ENCODE assay signal across 8 cellular contexts in genomic region chr5:56839062-56839461, GRCh38. TPM values are rescaled to one million over a fixed set of nuclear protein-coding genes. Genes with fewer than 3 reads are reported as not detected.
A peak's percentile ranks its signal among the peaks of the same experiment; 100 is the strongest.
DNase-seq lines count a peak whose midpoint lies in the region; ATAC-seq and TF ChIP-seq lines count a peak whose summit lies in the region.

No MANE protein-coding gene starts in this region.

- peaks cover 28% of the 10 kb centered on the region for H3K4me1 Mint-ChIP-seq in activated naive CD8-positive, alpha-beta T cell treated with anti-CD3 and anti-CD28 coated beads, Interleukin-2, amount 10 ng/mL, durations not matched to agents 7 days and 5 days
- H3K4me1 Mint-ChIP-seq in memory B cell = peaks cover 83% of the 10 kb centered on the region

- no peak for TF ChIP-seq POLR2A in upper lobe of left lung (IDR thresholded peaks at IDR 0.05)

- H3K4me3 ChIP-seq in cardiac muscle cell (no peak overlapping the region), upper lobe of left lung (no peak overlapping the region)

- no peak for TF ChIP-seq CTCF in cardiac muscle cell (IDR thresholded peaks at IDR 0.05; ENCODE audit: low read depth, low read length)
- no peak for TF ChIP-seq CTCF in upper lobe of left lung (IDR thresholded peaks at IDR 0.05)

- no peaks in the 10 kb centered on the region for H3K9me3 ChIP-seq in cardiac muscle cell (ENCODE audit: low read depth)
- no peaks in the 10 kb centered on the region for H3K9me3 ChIP-seq in upper lobe of left lung

- H3K27ac ChIP-seq in cardiac muscle cell (peak overlapping the region; percentile 31), upper lobe of left lung (peak overlapping the region in 3 of 4 donors; percentile 29 to 81 (median 62))

- DNase-seq in cardiac muscle cell (ENCODE audit: low read depth in 1 of 2, low spot score in 1 of 2) (no peak), cardiac septum (ENCODE audit: low spot score) (no peak), memory B cell (ENCODE audit: low spot score in 2 of 2) (no peak), upper lobe of left lung (no peak), NCI-H1048 (lab: John Stamatoyannopoulos, UW) (no peak), DMS114 treated with DMSO at 0.1 percent for 48 hours (lab: John Stamatoyannopoulos, UW; ENCODE audit: unreplicated experiment) (no peak)
- DNase-seq in activated naive CD8-positive, alpha-beta T cell treated with anti-CD3 and anti-CD28 coated beads, Interleukin-2, amount 10 ng/mL, durations not matched to agents 7 days and 5 days = no peak

- no peak overlapping the region for H3K27ac Mint-ChIP-seq in activated naive CD8-positive, alpha-beta T cell treated with anti-CD3 and anti-CD28 coated beads, Interleukin-2, amount 10 ng/mL, durations not matched to agents 7 days and 5 days
- H3K27ac Mint-ChIP-seq in memory B cell = peak overlapping the region; percentile 85

- H3K36me3 Mint-ChIP-seq in activated naive CD8-positive, alpha-beta T cell treated with anti-CD3 and anti-CD28 coated beads, Interleukin-2, amount 10 ng/mL, durations not matched to agents 7 days and 5 days = no peaks in the 10 kb centered on the region
- peaks cover 5% of the 10 kb centered on the region for H3K36me3 Mint-ChIP-seq in memory B cell

- intact Hi-C loops in cardiac septum (cut with DNase I) = loop anchor here (2.0 to 10.0 kb wide), 3 partner anchors 357 to 904 kb away; no protein-coding TSS in a partner anchor

- H3K4me3 Mint-ChIP-seq in activated naive CD8-positive, alpha-beta T cell treated with anti-CD3 and anti-CD28 coated beads, Interleukin-2, amount 10 ng/mL, durations not matched to agents 7 days and 5 days = peak overlapping the region; percentile 49
- peak overlapping the region; percentile 70 for H3K4me3 Mint-ChIP-seq in memory B cell

- H3K27me3 ChIP-seq in cardiac muscle cell (no peaks in the 10 kb centered on the region), upper lobe of left lung (no peaks in the 10 kb centered on the region)

- no peak for ATAC-seq in activated naive CD8-positive, alpha-beta T cell treated with anti-CD3 and anti-CD28 coated beads, Interleukin-2, amount 10 ng/mL, durations not matched to agents 7 days and 5 days (ENCODE audit: low read depth)
- no peak for ATAC-seq in memory B cell (ENCODE audit: low read depth)
- ATAC-seq in upper lobe of left lung (ENCODE audit: low FRiP score in 2 of 2) = no peak
- ATAC-seq in HG03342 (IDR thresholded peaks at IDR 0.05; ENCODE audit: unreplicated experiment) = no peak

- TF ChIP-seq EP300 in upper lobe of left lung (IDR thresholded peaks at IDR 0.05) = no peak

- H3K36me3 ChIP-seq in cardiac muscle cell (no peaks in the 10 kb centered on the region), upper lobe of left lung (no peaks in the 10 kb centered on the region)

- no peaks in the 10 kb centered on the region for H3K27me3 Mint-ChIP-seq in activated naive CD8-positive, alpha-beta T cell treated with anti-CD3 and anti-CD28 coated beads, Interleukin-2, amount 10 ng/mL, durations not matched to agents 7 days and 5 days
- no peaks in the 10 kb centered on the region for H3K27me3 Mint-ChIP-seq in memory B cell

- no peaks in the 10 kb centered on the region for H3K9me3 Mint-ChIP-seq in activated naive CD8-positive, alpha-beta T cell treated with anti-CD3 and anti-CD28 coated beads, Interleukin-2, amount 10 ng/mL, durations not matched to agents 7 days and 5 days
- peaks cover 2% of the 10 kb centered on the region for H3K9me3 Mint-ChIP-seq in memory B cell

- POLR2A ChIA-PET in activated naive CD8-positive, alpha-beta T cell treated with anti-CD3 and anti-CD28 coated beads, Interleukin-2, amount 10 ng/mL, durations not matched to agents 7 days and 5 days (lab: Charles Lee) = no interaction called here

- 78 to 85% methylated on average over 4 of the region's 4 CpGs for WGBS in upper lobe of left lung, 2 donors

- H3K4me1 ChIP-seq in cardiac muscle cell (ENCODE audit: low read depth) = peaks cover 19% of the 10 kb centered on the region
- peaks cover 20 to 43% (median 33%) of the 10 kb centered on the region in 4 donors for H3K4me1 ChIP-seq in upper lobe of left lung

RNA-seq across cellular contexts. Expression of gene MAP3K1, which starts 23.7 kb away (rescaled TPM):
- 18.4 and 24.0 TPM in 2 replicates for total RNA-seq in cardiac muscle cell
- 11.2 and 14.5 TPM in 2 replicates for polyA plus RNA-seq in cardiac muscle cell
- total RNA-seq in cardiac septum = 6.8 TPM
- total RNA-seq in activated naive CD8-positive, alpha-beta T cell treated with anti-CD3 and anti-CD28 coated beads, Interleukin-2, amount 10 ng/mL, durations not matched to agents 7 days and 5 days = 10 to 100 TPM; 33.4 to 35.9 TPM
- total RNA-seq in upper lobe of left lung = 10 to 100 TPM; 10.9 to 29.2 (median 23.3) TPM
